ENCODE assay signal across 21 cellular contexts in genomic region chr5:67921004-67921601, GRCh38.
DNase-seq lines count a peak whose midpoint lies in the region; ATAC-seq and TF ChIP-seq lines count a peak whose summit lies in the region.
"Had no signal": no experiment of that assay in that cellular context is flagged by ENCODE, and none has a peak within 500 bp of the region (broad histone marks: within the 10 kb centered on the region; RNA-seq: fewer than 3 reads in every experiment).

No MANE protein-coding gene starts in this region.

- no peaks in the 10 kb centered on the region for H3K27me3 ChIP-seq in mammary epithelial cell (ENCODE audit: insufficient read depth, low read length)
- H3K27me3 ChIP-seq: BE2C had no signal

- BruUV-seq in MCF 10A (replicated peaks; lab: Mats Ljungman, UMichigan) (no TSS peak), mammary epithelial cell (replicated peaks; lab: Mats Ljungman, UMichigan) (no TSS peak)

- peak overlapping the region; percentile 28 for H3K27ac Mint-ChIP-seq in MCF 10A (ENCODE audit: low read depth, unreplicated experiment)
- H3K27ac Mint-ChIP-seq: CD4-positive, CD25-positive, alpha-beta regulatory T cell had no signal

- no peak overlapping the region for H3K4me2 ChIP-seq in mammary epithelial cell (ENCODE audit: insufficient read depth, low read depth, low read length)

- H3K36me3 ChIP-seq in mammary epithelial cell (ENCODE audit: insufficient read depth, low read length) = no peaks in the 10 kb centered on the region
- H3K36me3 ChIP-seq: BE2C had no signal

- H3K4me1 Mint-ChIP-seq in MCF 10A (ENCODE audit: insufficient read depth, unreplicated experiment) = no peaks in the 10 kb centered on the region
- H3K4me1 Mint-ChIP-seq: CD4-positive, CD25-positive, alpha-beta regulatory T cell had no signal

- H4K20me1 ChIP-seq in mammary epithelial cell (ENCODE audit: insufficient read depth, low read length) = no peaks in the 10 kb centered on the region

- no peaks in the 10 kb centered on the region for H3K79me2 ChIP-seq in mammary epithelial cell (ENCODE audit: insufficient read depth, low read length)

- dilution Hi-C loops in mammary epithelial cell (cut with HindIII; ENCODE audit: low sequenced_read_pairs) = no loop called here

- H3K36me3 Mint-ChIP-seq in MCF 10A (ENCODE audit: insufficient read depth, unreplicated experiment) = no peaks in the 10 kb centered on the region
- H3K36me3 Mint-ChIP-seq: CD4-positive, CD25-positive, alpha-beta regulatory T cell had no signal

- no peak overlapping the region for H3K4me3 Mint-ChIP-seq in MCF 10A (ENCODE audit: unreplicated experiment)
- H3K4me3 Mint-ChIP-seq: CD4-positive, CD25-positive, alpha-beta regulatory T cell had no signal

- WGBS in mammary epithelial cell (ENCODE audit: low coverage, missing lambda C conversion rate) = 70% methylated on average over 8 of the region's 8 CpGs

- no peak overlapping the region for H3K9ac ChIP-seq in mammary epithelial cell (ENCODE audit: insufficient read depth, low read length)

- intact Hi-C loops in MCF 10A (cut with micrococcal nuclease) = loop anchor here (5.0 kb wide), 1 partner anchor 674 kb away; no protein-coding TSS in a partner anchor
- intact Hi-C loops in mammary epithelial cell (cut with micrococcal nuclease) = no loop called here
- intact Hi-C loops in sciatic nerve (cut with DNase I) = no loop called here

- H3K4me3 ChIP-seq in mammary epithelial cell (replicated peaks in 1 of 3; ENCODE audit: insufficient read depth in 1 of 3, low read depth in 2 of 3, low read length in 3 of 3) (no peak overlapping the region), fibroblast of the aortic adventitia (ENCODE audit: low read depth, low read length) (no peak overlapping the region)
- H3K4me3 ChIP-seq: GM12878, K562 had no signal

- POLR2A ChIA-PET in MCF 10A (lab: Yijun Ruan, JAX) = interaction anchor here (0.6 kb wide), 1 partner anchor 9 kb away, joined by 3 read pairs; no protein-coding TSS in a partner anchor

- peak; percentile 52 for ATAC-seq in sciatic nerve
- ATAC-seq in HG03159 (IDR thresholded peaks at IDR 0.05; ENCODE audit: unreplicated experiment) = no peak
- no peak for ATAC-seq in GM21737 (IDR thresholded peaks at IDR 0.05; ENCODE audit: unreplicated experiment)
- ATAC-seq in GM18868 (IDR thresholded peaks at IDR 0.05; ENCODE audit: unreplicated experiment) = no peak
- ATAC-seq: GM12878, K562 had no signal

- CTCF ChIA-PET in MCF 10A (lab: Yijun Ruan, JAX) (no interaction called here), mammary epithelial cell (lab: Charles Lee; ENCODE audit: low non-redundant PET) (no interaction called here)

- no peak for DNase-seq in MCF 10A (ENCODE audit: unreplicated experiment)
- DNase-seq in mammary epithelial cell = no peak
- peak; percentile 15 for DNase-seq in fibroblast of the aortic adventitia (ENCODE audit: low read depth)
- DNase-seq in sciatic nerve (ENCODE audit: low spot score) = no peak
- DNase-seq in AG08396 (ENCODE audit: low spot score) = no peak
- DNase-seq: BE2C; CD4-positive, CD25-positive, alpha-beta regulatory T cell; COR-L47; EL; NCI-H1417; NCI-H187 treated with DMSO at 0.1 percent for 48 hours; NCI-H226; NCI-H524; NCI-H82; OCI-M1; Right ventricle myocardium superior had no signal

- H3K9me3 Mint-ChIP-seq in MCF 10A (ENCODE audit: unreplicated experiment) = no peaks in the 10 kb centered on the region

- TF ChIP-seq CTCF in MCF 10A (IDR thresholded peaks at IDR 0.05; ENCODE audit: unreplicated experiment) = no peak
- TF ChIP-seq CTCF in mammary epithelial cell (conservative IDR thresholded peaks at IDR 0.05 in 1 of 2, IDR thresholded peaks at IDR 0.05 in 1 of 2; ENCODE audit: extremely low read depth in 1 of 2, insufficient read depth in 1 of 2, low read depth in 1 of 2, low read length in 2 of 2) = no peak
- TF ChIP-seq CTCF in fibroblast of the aortic adventitia (IDR thresholded peaks at IDR 0.05; ENCODE audit: insufficient read depth, low read length) = no peak

- H3K9me3 ChIP-seq in mammary epithelial cell (replicated peaks; ENCODE audit: insufficient read depth, low read length) = no peaks in the 10 kb centered on the region
- H3K9me3 ChIP-seq: BE2C had no signal

- H3K27ac ChIP-seq in mammary epithelial cell (ENCODE audit: insufficient read depth, low read depth, low read length) = no peak overlapping the region

- H2AFZ ChIP-seq in mammary epithelial cell (ENCODE audit: low read depth, low read length) = no peak overlapping the region

- no peaks in the 10 kb centered on the region for H3K4me1 ChIP-seq in mammary epithelial cell (ENCODE audit: insufficient read depth, low read length)
- H3K4me1 ChIP-seq: BE2C had no signal

- no peaks in the 10 kb centered on the region for H3K27me3 Mint-ChIP-seq in MCF 10A (ENCODE audit: insufficient read depth, unreplicated experiment)
- H3K27me3 Mint-ChIP-seq: CD4-positive, CD25-positive, alpha-beta regulatory T cell had no signal

- in situ Hi-C loops in mammary epithelial cell (cut with MboI; ENCODE audit: low sequenced_read_pairs in 2 of 2) = no loop called here
